ENCODE assay signal across 9 cellular contexts in genomic region chr6:37679539-37680476, GRCh38.
DNase-seq lines count a peak whose midpoint lies in the region; ATAC-seq and TF ChIP-seq lines count a peak whose summit lies in the region.
"Had no signal": no experiment of that assay in that cellular context is flagged by ENCODE, and none has a peak within 500 bp of the region (broad histone marks: within the 10 kb centered on the region; RNA-seq: fewer than 3 reads in every experiment).

No MANE protein-coding gene starts in this region.

- no peak for TF ChIP-seq CTCF in GM13977 (IDR thresholded peaks at IDR 0.05; ENCODE audit: extremely low read depth, insufficient read depth, missing control alignments)

- DNase-seq in GM13977 (ENCODE audit: low spot score) = peak; percentile 91
- DNase-seq in iPS-NIHi11 (ENCODE audit: low spot score) = peak; percentile 65
- DNase-seq in DMS114 treated with DMSO at 0.1 percent for 48 hours (lab: John Stamatoyannopoulos, UW; ENCODE audit: unreplicated experiment) = no peak
- no peak for DNase-seq in NCI-H2227 treated with DMSO at 0.1 percent for 48 hours (lab: John Stamatoyannopoulos, UW)
- no peak for DNase-seq in NCI-H524 treated with DMSO at 0.1 percent for 48 hours (lab: John Stamatoyannopoulos, UW)
- DNase-seq in hypothalamus (lab: John Stamatoyannopoulos, UW) = no peak
- DNase-seq: Right ventricle myocardium superior had no signal

- in situ Hi-C loops in GM13977 (cut with MboI; ENCODE audit: low pct_unique_long_range_greater_than_20kb, low sequenced_read_pairs, unreplicated experiment) = loop anchor here (25.0 kb wide), 1 partner anchor 293 kb away; no protein-coding TSS in a partner anchor

- ATAC-seq in GM21367 (IDR thresholded peaks at IDR 0.05; ENCODE audit: unreplicated experiment) (peak; percentile 62), HG03469 (IDR thresholded peaks at IDR 0.05; ENCODE audit: unreplicated experiment) (peak; percentile 40)

Comparison
In these comparisons a context has a peak if more than half of its experiments do, and no peak if none do; other contexts are left out.
1. DNase-seq: peak in GM13977 (single experiment) and iPS-NIHi11 (single experiment); none in DMS114 treated with DMSO at 0.1 percent for 48 hours (single experiment), NCI-H2227 treated with DMSO at 0.1 percent for 48 hours (single experiment), NCI-H524 treated with DMSO at 0.1 percent for 48 hours (single experiment) and hypothalamus (0 of 51).